In the genomic region with DNA sequence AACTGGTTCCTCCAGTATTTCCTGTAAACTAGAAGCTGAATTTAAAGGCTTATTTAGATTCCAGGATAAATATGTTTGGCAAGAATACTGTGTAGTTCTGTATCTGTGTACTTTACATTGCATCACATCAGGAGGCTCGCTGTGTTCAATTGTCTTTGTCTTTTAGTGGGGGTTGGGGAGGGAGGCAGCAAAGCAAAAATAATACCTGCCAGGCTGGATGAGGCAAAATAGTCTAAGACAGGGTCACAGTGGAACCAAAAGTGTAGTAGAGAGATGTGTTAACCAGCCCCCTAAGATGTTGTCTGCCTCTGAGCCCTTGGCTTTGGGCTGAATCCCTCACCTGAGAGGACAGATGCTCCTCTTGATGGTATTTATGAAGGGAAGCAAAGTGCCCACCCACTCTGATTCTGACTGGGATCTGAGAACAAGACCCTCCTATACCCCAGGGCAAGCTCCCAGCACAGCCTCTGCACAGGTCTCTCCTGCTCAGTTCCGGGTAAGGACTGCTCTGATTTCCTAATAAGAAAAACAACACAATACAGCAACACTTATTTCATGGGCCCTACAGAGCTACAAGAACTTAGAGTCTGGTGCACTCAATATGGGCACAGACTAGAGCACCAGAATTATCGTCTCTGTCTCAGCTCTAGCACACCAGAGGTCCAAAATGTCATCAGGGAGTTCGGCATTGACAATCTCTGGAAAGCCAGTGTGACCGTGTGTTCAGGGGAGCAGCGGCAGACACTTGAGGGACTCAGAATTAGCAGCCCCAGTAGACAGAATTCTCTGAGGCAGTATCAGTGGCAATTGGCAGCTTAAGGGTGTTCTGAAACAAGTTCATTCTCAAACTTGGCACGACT, we compare ENCODE assay signal across 15 cellular contexts. TPM values are rescaled to one million over a fixed set of nuclear protein-coding genes. Genes with fewer than 3 reads are reported as not detected.
A peak's percentile ranks its signal among the peaks of the same experiment; 100 is the strongest.
DNase-seq lines count a peak whose midpoint lies in the region; FAIRE-seq and TF ChIP-seq lines count a peak whose summit lies in the region.
"Had no signal": no experiment of that assay in that cellular context is flagged by ENCODE, and none has a peak within 500 bp of the region (broad histone marks: within the 10 kb centered on the region; RNA-seq: fewer than 3 reads in every experiment).

No MANE protein-coding gene starts in this region.

- no peak overlapping the region for H3K27ac ChIP-seq in H1 (ENCODE audit: low read depth, low read length)

- no peak overlapping the region for H4K8ac ChIP-seq in H1 (ENCODE audit: extremely low read depth, insufficient read depth, low read length)

- H3K9ac ChIP-seq in H1 (replicated peaks in 1 of 4; ENCODE audit: extremely low read depth in 1 of 4, low read depth in 3 of 4, low read length in 3 of 4), result no peak overlapping the region

- no peak overlapping the region for H3K18ac ChIP-seq in H1 (ENCODE audit: extremely low read depth, low read length)

- H3K36me3 ChIP-seq in H1 (ENCODE audit: control insufficient read depth in 2 of 4, insufficient read depth in 4 of 4, low read length in 3 of 4), result no peaks in the 10 kb centered on the region

- no peaks in the 10 kb centered on the region for H3K79me1 ChIP-seq in H1 (ENCODE audit: low read depth, low read length)

- peak; percentile 52 for DNase-seq in activated CD4-positive, alpha-beta T cell treated with anti-CD3 and anti-CD28 coated beads, Interleukin-2, amount 10 ng/mL, durations not matched to agents 24 days and 14 days
- no peak for DNase-seq in activated CD4-positive, alpha-beta T cell treated with anti-CD3 and anti-CD28 coated beads, Interleukin-2, amount 50 U/mL, for 4 hours
- DNase-seq in H1 (ENCODE audit: low read depth in 1 of 2, low spot score in 2 of 2), result no peak
- no peak for DNase-seq in mesothelial cell of epicardium (ENCODE audit: low spot score in 2 of 2, unreplicated experiment in 2 of 2)
- no peak for DNase-seq in NCI-H510A treated with DMSO at 0.1 percent for 48 hours (lab: John Stamatoyannopoulos, UW)
- no peak for DNase-seq in H4 (ENCODE audit: low spot score)
- no peak for DNase-seq in glomerular visceral epithelial cell (ENCODE audit: extremely low spot score)
- no peak for DNase-seq in HUDEP-2 (lab: John Stamatoyannopoulos, UW; ENCODE audit: unreplicated experiment in 76 of 76)
- DNase-seq: KG1, NCI-H1092, NCI-H345 had no signal

- no peaks in the 10 kb centered on the region for H3K4me1 Mint-ChIP-seq in activated CD4-positive, alpha-beta T cell treated with anti-CD3 and anti-CD28 coated beads, Interleukin-2, amount 10 ng/mL, durations not matched to agents 24 days and 14 days
- H3K4me1 Mint-ChIP-seq in mesothelial cell of epicardium, result peaks cover 6% of the 10 kb centered on the region
- H3K4me1 Mint-ChIP-seq: CD14-positive monocyte had no signal

- H3K14ac ChIP-seq in H1 (ENCODE audit: insufficient read length), result no peak overlapping the region

- TF ChIP-seq EP300 in H1 (IDR thresholded peaks at IDR 0.05; ENCODE audit: borderline replicate concordance in 1 of 2, low read depth in 2 of 2, low read length in 2 of 2), result no peak

- no peaks in the 10 kb centered on the region for H3K23me2 ChIP-seq in H1 (ENCODE audit: low read depth, low read length)

- no peak overlapping the region for H3K4me3 Mint-ChIP-seq in activated CD4-positive, alpha-beta T cell treated with anti-CD3 and anti-CD28 coated beads, Interleukin-2, amount 10 ng/mL, durations not matched to agents 24 days and 14 days
- H3K4me3 Mint-ChIP-seq in mesothelial cell of epicardium, result no peak overlapping the region
- H3K4me3 Mint-ChIP-seq: CD14-positive monocyte had no signal

- no peak overlapping the region for H3K4ac ChIP-seq in H1 (replicated peaks; ENCODE audit: insufficient read length, low read depth, low read length)

- H2BK15ac ChIP-seq in H1 (ENCODE audit: low read length), result no peak overlapping the region

- H4K20me1 ChIP-seq in H1 (replicated peaks in 1 of 2; ENCODE audit: control insufficient read depth in 1 of 2, insufficient read depth in 2 of 2, low read length in 2 of 2), result no peaks in the 10 kb centered on the region

- no peak for TF ChIP-seq RAD21 in H1 (IDR thresholded peaks at IDR 0.05 in 1 of 2, conservative IDR thresholded peaks at IDR 0.05 in 1 of 2; ENCODE audit: low read depth in 2 of 2, low read length in 2 of 2)

- no peak overlapping the region for H3K27ac Mint-ChIP-seq in activated CD4-positive, alpha-beta T cell treated with anti-CD3 and anti-CD28 coated beads, Interleukin-2, amount 10 ng/mL, durations not matched to agents 24 days and 14 days
- peak overlapping the region; percentile 67 for H3K27ac Mint-ChIP-seq in mesothelial cell of epicardium
- H3K27ac Mint-ChIP-seq: CD14-positive monocyte had no signal

- no peak overlapping the region for H3K4me3 ChIP-seq in H1 (ENCODE audit: extremely low read depth in 1 of 4, insufficient read depth in 2 of 4, low read depth in 3 of 4, low read length in 4 of 4)
- H3K4me3 ChIP-seq: GM12878 had no signal

- no peak overlapping the region for H3K23ac ChIP-seq in H1 (ENCODE audit: insufficient read length)

- H2BK5ac ChIP-seq in H1 (ENCODE audit: low read depth, low read length), result no peak overlapping the region

- CTCF ChIA-PET in H1 (lab: Charles Lee; ENCODE audit: partially characterized antibody), result interaction anchor here (1.3 to 1.5 kb wide), 3 partner anchors 12 to 31 kb away, joined by 4 read pairs; no protein-coding TSS in a partner anchor

- no peaks in the 10 kb centered on the region for H3K79me2 ChIP-seq in H1 (ENCODE audit: control insufficient read depth in 1 of 2, insufficient read depth in 2 of 2, low read length in 2 of 2)

- no peaks in the 10 kb centered on the region for H3K9me3 Mint-ChIP-seq in activated CD4-positive, alpha-beta T cell treated with anti-CD3 and anti-CD28 coated beads, Interleukin-2, amount 10 ng/mL, durations not matched to agents 24 days and 14 days
- H3K9me3 Mint-ChIP-seq in mesothelial cell of epicardium, result no peaks in the 10 kb centered on the region
- H3K9me3 Mint-ChIP-seq: CD14-positive monocyte had no signal

- H4K91ac ChIP-seq in H1 (replicated peaks; ENCODE audit: insufficient read length, low read length), result no peak overlapping the region

- H3K27me3 ChIP-seq in H1 (replicated peaks in 1 of 4; ENCODE audit: control insufficient read depth in 3 of 4, extremely low read depth in 1 of 4, insufficient read depth in 3 of 4, low read length in 3 of 4), result no peaks in the 10 kb centered on the region

- FAIRE-seq in H1 (lab: Jason Lieb, UNC), result no peak
- FAIRE-seq: GM12878, GM18507, HTR-8/SVneo had no signal

- intact Hi-C loops in activated CD4-positive, alpha-beta T cell treated with anti-CD3 and anti-CD28 coated beads, Interleukin-2, amount 10 ng/mL, durations not matched to agents 24 days and 14 days (cut with micrococcal nuclease), result no loop called here

- no peaks in the 10 kb centered on the region for H3K36me3 Mint-ChIP-seq in activated CD4-positive, alpha-beta T cell treated with anti-CD3 and anti-CD28 coated beads, Interleukin-2, amount 10 ng/mL, durations not matched to agents 24 days and 14 days (ENCODE audit: low read depth)
- no peaks in the 10 kb centered on the region for H3K36me3 Mint-ChIP-seq in mesothelial cell of epicardium
- H3K36me3 Mint-ChIP-seq: CD14-positive monocyte had no signal

- no peak overlapping the region for H2BK120ac ChIP-seq in H1 (replicated peaks; ENCODE audit: low read depth, low read length)

- H2BK20ac ChIP-seq in H1 (ENCODE audit: low read length), result 0 out of 2 replicates have a peak overlapping the region, but pooled peaks have one; percentile 61

- H3K4me1 ChIP-seq in H1 (replicated peaks in 1 of 4; ENCODE audit: control insufficient read depth in 3 of 4, insufficient read depth in 4 of 4, low read length in 3 of 4), result no peaks in the 10 kb centered on the region

- TF ChIP-seq CTCF in H1 (IDR thresholded peaks at IDR 0.05; ENCODE audit: control extremely low read depth in 1 of 3, insufficient read depth in 1 of 3, low read depth in 1 of 3, low read length in 3 of 3) (no peak), mesothelial cell of epicardium (IDR thresholded peaks at IDR 0.05; ENCODE audit: unreplicated experiment) (no peak)

- H3K4me2 ChIP-seq in H1 (ENCODE audit: insufficient read depth in 1 of 2, low read depth in 2 of 2, low read length in 2 of 2), result no peak overlapping the region

- no peak overlapping the region for H2BK12ac ChIP-seq in H1 (ENCODE audit: low read depth, low read length)

- no peak overlapping the region for H4K5ac ChIP-seq in H1 (ENCODE audit: insufficient read length, low read depth, low read length)

- H3K27me3 Mint-ChIP-seq in activated CD4-positive, alpha-beta T cell treated with anti-CD3 and anti-CD28 coated beads, Interleukin-2, amount 10 ng/mL, durations not matched to agents 24 days and 14 days, result peaks cover 31% of the 10 kb centered on the region
- peaks cover 5% of the 10 kb centered on the region for H3K27me3 Mint-ChIP-seq in mesothelial cell of epicardium (ENCODE audit: low read depth)

- peak overlapping the region; percentile 40; the same call in 1 of the 2 replicates for H2AFZ ChIP-seq in H1 (ENCODE audit: low read length)

- 84% methylated on average over 7 of the region's 7 CpGs; no CpG with 5 or more reads in 1 of the 2 experiments for WGBS in H1 (ENCODE audit: extremely low coverage in 1 of 2, insufficient coverage in 1 of 2, insufficient read length in 1 of 2, insufficient replicate concordance in 2 of 2, low coverage in 1 of 2, low lambda C conversion rate in 2 of 2, missing lambda C conversion rate in 1 of 2), 2 experiments

- no peak for TF ChIP-seq POLR2A in H1 (IDR thresholded peaks at IDR 0.05; ENCODE audit: control extremely low read depth in 1 of 2, low read depth in 2 of 2, low read length in 2 of 2)

- no peak overlapping the region for H3K56ac ChIP-seq in H1 (replicated peaks; ENCODE audit: insufficient read length, low read depth, low read length)

- H3K9me3 ChIP-seq in H1 (ENCODE audit: insufficient read depth in 2 of 2, low read depth in 1 of 2, low read length in 1 of 2), result no peaks in the 10 kb centered on the region

- no peak overlapping the region for H2AK5ac ChIP-seq in H1 (ENCODE audit: low read depth, low read length)

- POLR2A ChIA-PET in H1 (lab: Charles Lee; ENCODE audit: partially characterized antibody), result interaction anchor here (0.6 to 0.9 kb wide), 2 partner anchors 23 to 398 kb away, joined by 3 read pairs; no protein-coding TSS in a partner anchor

RNA-seq across cellular contexts. Expression of a gene that starts 7.2 kb away (rescaled TPM):
- total RNA-seq in activated CD4-positive, alpha-beta T cell treated with anti-CD3 and anti-CD28 coated beads, Interleukin-2, amount 10 ng/mL, durations not matched to agents 24 days and 14 days, result 39.1 and 39.6 TPM in 2 replicates
- total RNA-seq in H1 (2021; fragmentation: NEBNext Ultra II Directional; extraction: Animal tissue kit (Norgen Biotek cat#: 25700)), result 13.5 and 15.0 TPM in 2 replicates
- polyA plus RNA-seq in H1 (2011; rRNA removed), result 4.0 and 7.3 TPM in 2 replicates
- 9.0 TPM for polyA plus RNA-seq in H1 (2011; cell fraction: cytosol; rRNA removed)
- 3.4 TPM for polyA plus RNA-seq in H1 (2011; cell fraction: nucleus; rRNA removed)
- polyA plus RNA-seq in H1 (2012, experiment 1 of 2), result 7.4 to 14.5 TPM (median 10.3 TPM) in 4 replicates
- polyA plus RNA-seq in H1 (2012, experiment 2 of 2), result 0.97 TPM
- polyA plus RNA-seq in H1 (2013, experiment 1 of 2), result 11.5 TPM
- polyA plus RNA-seq in H1 (2013, experiment 2 of 2), result 12.9 TPM
- 10.7 and 11.9 TPM in 2 replicates for polyA minus RNA-seq in H1 (2011; rRNA and poly(A)+ RNA removed)
- 6.2 TPM for polyA minus RNA-seq in H1 (2011; cell fraction: cytosol; rRNA and poly(A)+ RNA removed)
- polyA minus RNA-seq in H1 (2011; cell fraction: nucleus; rRNA and poly(A)+ RNA removed), result 9.6 TPM
- total RNA-seq in mesothelial cell of epicardium, result 21.7 to 22.9 TPM (median 22.2 TPM) in 3 replicates
- total RNA-seq in H4 (2014; rRNA removed; shearing (Covaris generic)), result 16.8 and 23.3 TPM in 2 replicates
